9 cellular contexts compared by ENCODE assay signal in the genomic region with DNA sequence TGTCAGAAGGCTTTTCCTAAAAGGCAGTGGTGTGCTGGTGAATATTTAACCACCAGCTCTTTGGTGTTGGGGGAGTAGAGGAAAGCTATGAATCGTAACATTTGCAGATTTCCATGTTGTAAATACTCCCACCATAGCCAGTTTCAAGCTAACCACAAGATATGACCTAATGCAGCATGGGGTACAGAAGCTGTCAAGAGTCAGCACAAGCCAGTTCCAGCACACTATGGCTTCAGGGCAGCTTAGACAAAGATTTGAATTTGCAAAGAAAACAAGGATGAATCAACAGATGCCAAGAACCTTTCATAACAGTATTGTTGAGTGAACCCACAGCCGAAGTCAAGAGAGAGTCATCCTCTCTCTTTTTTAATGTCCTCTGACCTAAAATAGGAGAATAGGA. TPM values are rescaled to one million over a fixed set of nuclear protein-coding genes. Genes with fewer than 3 reads are reported as not detected.
DNase-seq lines count a peak whose midpoint lies in the region; TF ChIP-seq lines count a peak whose summit lies in the region.
"Had no signal": no experiment of that assay in that cellular context is flagged by ENCODE, and none has a peak within 500 bp of the region (broad histone marks: within the 10 kb centered on the region; RNA-seq: fewer than 3 reads in every experiment).

No MANE protein-coding gene starts in this region.

- no peak for TF ChIP-seq CTCF in astrocyte of the spinal cord (IDR thresholded peaks at IDR 0.05; ENCODE audit: low read depth, low read length)

- no peak overlapping the region for H3K4me3 ChIP-seq in astrocyte of the spinal cord (ENCODE audit: low read depth, low read length)

- in situ Hi-C loops in astrocyte of the spinal cord (cut with HindIII; ENCODE audit: low sequenced_read_pairs) = no loop called here

- peak; percentile 71 for DNase-seq in AG20443 (ENCODE audit: low spot score)
- peak; percentile 75 for DNase-seq in HT1080 (ENCODE audit: low read depth)
- peak; percentile 80 for DNase-seq in astrocyte of the spinal cord (ENCODE audit: low read depth, low spot score)
- DNase-seq in left kidney (ENCODE audit: low read depth, low spot score) = peak; percentile 43
- DNase-seq in HuH-7.5 (ENCODE audit: low spot score) = no peak
- no peak for DNase-seq in NCI-H1092 (lab: John Stamatoyannopoulos, UW)
- no peak for DNase-seq in activated naive CD4-positive, alpha-beta T cell (lab: John Stamatoyannopoulos, UW)
- no peak for DNase-seq in DMS153 treated with DMSO at 0.1 percent for 48 hours (lab: John Stamatoyannopoulos, UW; ENCODE audit: unreplicated experiment)
- DNase-seq: Calu3 had no signal

RNA-seq across cellular contexts. Expression of a gene that starts 40.0 kb away (rescaled TPM):
- total RNA-seq in HT1080 (2014; rRNA removed; shearing (Covaris generic)) = 60.7 and 83.6 TPM in 2 replicates
- polyA plus RNA-seq in HT1080 (2015; cell fraction: cytosol; rRNA removed) = 35.1 and 45.6 TPM in 2 replicates
- polyA plus RNA-seq in HT1080 (2015; cell fraction: nucleus; rRNA removed) = 34.5 and 34.6 TPM in 2 replicates

RNA-seq across cellular contexts. Expression of a gene that starts 46.8 kb away (rescaled TPM):
- 24.2 and 39.3 TPM in 2 replicates for total RNA-seq in HT1080 (2014; rRNA removed; shearing (Covaris generic))
- polyA plus RNA-seq in HT1080 (2015; cell fraction: cytosol; rRNA removed) = 12.2 and 16.1 TPM in 2 replicates
- polyA plus RNA-seq in HT1080 (2015; cell fraction: nucleus; rRNA removed) = 21.7 and 26.2 TPM in 2 replicates

Comparison
In these comparisons a context has a peak if more than half of its experiments do, and no peak if none do; other contexts are left out.
1. DNase-seq: peak in AG20443 (single experiment), HT1080 (single experiment), astrocyte of the spinal cord (single experiment) and left kidney (single experiment); none in HuH-7.5 (single experiment), NCI-H1092 (single experiment), activated naive CD4-positive, alpha-beta T cell (0 of 4) and DMS153 treated with DMSO at 0.1 percent for 48 hours (single experiment).